In genomic region chr9:85940275-85940831, GRCh38 we compare ENCODE assay signal across 8 cellular contexts. TPM values are rescaled to one million over a fixed set of nuclear protein-coding genes. Genes with fewer than 3 reads are reported as not detected.
A peak's percentile ranks its signal among the peaks of the same experiment; 100 is the strongest.
DNase-seq lines count a peak whose midpoint lies in the region; ATAC-seq and TF ChIP-seq lines count a peak whose summit lies in the region.

No MANE protein-coding gene starts in this region.

- TF ChIP-seq POLR2A in NB4 (IDR thresholded peaks at IDR 0.05; ENCODE audit: extremely low read depth, insufficient read length): peak; percentile 88

- H3K27ac ChIP-seq in DOHH2 (ENCODE audit: low read depth, low read length) (no peak overlapping the region), duodenal mucosa (ENCODE audit: low read depth, low read length) (peak overlapping the region; percentile 79)

- no peaks in the 10 kb centered on the region for H3K9me3 ChIP-seq in DOHH2 (ENCODE audit: control insufficient read depth, insufficient read depth, low read length)
- H3K9me3 ChIP-seq in duodenal mucosa (ENCODE audit: control insufficient read depth in 1 of 2, low read length in 2 of 2): no peaks in the 10 kb centered on the region

- peak overlapping the region; percentile 49 to 55 for H3K9ac ChIP-seq in duodenal mucosa (ENCODE audit: low read depth in 1 of 2, low read length in 2 of 2)

- H4K20me1 ChIP-seq in DOHH2 (ENCODE audit: control insufficient read depth, insufficient read depth, low read depth, low read length): peaks cover 2% of the 10 kb centered on the region

- TF ChIP-seq CTCF in DOHH2 (IDR thresholded peaks at IDR 0.05; ENCODE audit: low read depth, low read length, poor library complexity, severe bottlenecking) (no peak), NB4 (IDR thresholded peaks at IDR 0.05; ENCODE audit: low read depth, low read length) (no peak), osteocyte (IDR thresholded peaks at IDR 0.05) (no peak)

- H3K36me3 ChIP-seq in DOHH2 (ENCODE audit: control insufficient read depth, low read length): peaks cover 25% of the 10 kb centered on the region
- peaks cover 7 to 10% of the 10 kb centered on the region in 2 donors for H3K36me3 ChIP-seq in duodenal mucosa (ENCODE audit: control insufficient read depth in 1 of 2, insufficient read depth in 2 of 2, low read length in 2 of 2)

- H3K4me3 ChIP-seq in DOHH2 (ENCODE audit: low read length) (no peak overlapping the region), NB4 (ENCODE audit: low read depth, low read length) (peak overlapping the region; percentile 68), duodenal mucosa (ENCODE audit: low read depth in 1 of 2, low read length in 2 of 2) (peak overlapping the region; percentile 55 to 70)

- H3K4me1 ChIP-seq in DOHH2 (ENCODE audit: control insufficient read depth, low read length) (peaks cover 25% of the 10 kb centered on the region), duodenal mucosa (ENCODE audit: control insufficient read depth in 1 of 2, insufficient read depth in 2 of 2, low read length in 2 of 2) (peaks cover 19 to 24% of the 10 kb centered on the region in 2 donors)

- H3K9me3 Mint-ChIP-seq in osteocyte (ENCODE audit: unreplicated experiment): no peaks in the 10 kb centered on the region

- H3K27me3 ChIP-seq in DOHH2 (ENCODE audit: control insufficient read depth, low read length) (peaks cover 33% of the 10 kb centered on the region), duodenal mucosa (ENCODE audit: control insufficient read depth in 1 of 2, insufficient read depth in 2 of 2, low read length in 2 of 2) (no peaks in the 10 kb centered on the region)

- ATAC-seq in HG03520 (IDR thresholded peaks at IDR 0.05; ENCODE audit: unreplicated experiment): no peak

- H3K4me1 Mint-ChIP-seq in osteocyte (ENCODE audit: unreplicated experiment): peaks cover 3% of the 10 kb centered on the region

- H3K4me3 Mint-ChIP-seq in osteocyte (ENCODE audit: unreplicated experiment): peak overlapping the region; percentile 90

- DNase-seq in NB4 (ENCODE audit: low read depth) (peak; percentile 9), osteocyte (ENCODE audit: extremely low spot score, unreplicated experiment) (no peak), C1 segment of cervical spinal cord (lab: John Stamatoyannopoulos, UW) (no peak)
- no peak for DNase-seq in activated effector memory CD4-positive, alpha-beta T cell treated with Interleukin-2 at 50 U/mL for 16 hours
- DNase-seq in activated CD4-positive, alpha-beta T cell treated with anti-CD3 and anti-CD28 coated beads for 48 hours: no peak

- H3K4me2 ChIP-seq in DOHH2 (ENCODE audit: low read length): peak overlapping the region; percentile 50

- H3F3A ChIP-seq in DOHH2 (ENCODE audit: control insufficient read depth, insufficient read depth): peaks cover 4% of the 10 kb centered on the region; the same call in 1 of the 2 replicates

- peaks cover 40% of the 10 kb centered on the region for H3K79me2 ChIP-seq in DOHH2 (ENCODE audit: control insufficient read depth, low read length)

- peak overlapping the region; percentile 93 for H3K27ac Mint-ChIP-seq in osteocyte (ENCODE audit: unreplicated experiment)

- H3K27me3 Mint-ChIP-seq in osteocyte (ENCODE audit: unreplicated experiment): peaks cover 4% of the 10 kb centered on the region

- H3K36me3 Mint-ChIP-seq in osteocyte (ENCODE audit: unreplicated experiment): peaks cover 7% of the 10 kb centered on the region

- no peaks in the 10 kb centered on the region for H3K9me2 ChIP-seq in DOHH2 (replicated peaks; ENCODE audit: control insufficient read depth, low read length)

RNA-seq across cellular contexts. Expression of gene NAA35, which starts 0.6 kb away (rescaled TPM):
- total RNA-seq in osteocyte: 18.8 and 20.0 TPM in 2 replicates
